8 cellular contexts compared by ENCODE assay signal in genomic region chr22:46737976-46738641, GRCh38. TPM values are rescaled to one million over a fixed set of nuclear protein-coding genes. Genes with fewer than 3 reads are reported as not detected.
A peak's percentile ranks its signal among the peaks of the same experiment; 100 is the strongest.
DNase-seq lines count a peak whose midpoint lies in the region; ATAC-seq and TF ChIP-seq lines count a peak whose summit lies in the region.

Gene CERK (minus strand): TSS chr22:46738252. CDS start chr22:46738148, 104 bp downstream.

- H3K4me2 ChIP-seq in GM23248 (ENCODE audit: unreplicated experiment) = peak within 1 kb of the TSS; percentile 90

- H3F3A ChIP-seq in GM23248 (ENCODE audit: insufficient read depth) = no peaks in the 10 kb centered on the region

- peak; percentile 58 to 77 (median 67) for ATAC-seq in right lobe of liver

- peak within 1 kb of the TSS; percentile 30 for H3K27ac Mint-ChIP-seq in Calu3 (ENCODE audit: unreplicated experiment)
- peak within 1 kb of the TSS; percentile 100 for H3K27ac Mint-ChIP-seq in activated CD4-positive, alpha-beta memory T cell treated with anti-CD3 and anti-CD28 coated beads, Interleukin-2, amount 10 ng/mL, durations not matched to agents 7 days and 5 days

- BruUV-seq in Calu3 (replicated peaks; lab: Mats Ljungman, UMichigan) = no TSS peak

- H3K4me3 ChIP-seq in GM23248 (peak within 1 kb of the TSS; percentile 69), ectodermal cell (ENCODE audit: insufficient read depth, low read depth, low read length) (peak within 1 kb of the TSS; percentile 54), right lobe of liver (peak within 1 kb of the TSS; percentile 82 to 86 (median 86))

- intact Hi-C loops in Calu3 (cut with micrococcal nuclease; ENCODE audit: unreplicated experiment) (loop anchor here (2.0 to 5.0 kb wide), 2 partner anchors 34 to 65 kb away; no protein-coding TSS in a partner anchor), right lobe of liver (cut with DNase I) (no loop called here)

- CTCF ChIA-PET in Calu3 (lab: Charles Lee) = interaction anchor here (0.9 to 2.7 kb wide), 6 partner anchors 11 to 65 kb away, joined by 5 to 20 read pairs (median 7); partner anchors contain the start of gene TBC1D22A
- CTCF ChIA-PET in activated CD4-positive, alpha-beta memory T cell treated with anti-CD3 and anti-CD28 coated beads, Interleukin-2, amount 10 ng/mL, durations not matched to agents 7 days and 5 days (lab: Charles Lee) = interaction anchor here (1.2 to 1.6 kb wide), 2 partner anchors 11 to 25 kb away, joined by 4 to 8 read pairs; partner anchors contain the start of gene TBC1D22A

- no peaks in the 10 kb centered on the region for H3K36me3 ChIP-seq in GM23248 (ENCODE audit: low read depth)
- no peaks in the 10 kb centered on the region for H3K36me3 ChIP-seq in ectodermal cell (ENCODE audit: control insufficient read depth, insufficient read depth, low read length)
- peaks cover 0 to 2% (median 0%) of the 10 kb centered on the region in 4 donors for H3K36me3 ChIP-seq in right lobe of liver

- DNase-seq in Calu3 (peak; percentile 70), GM23248 (peak; percentile 72), NCI-H226 (peak; percentile 55), right lobe of liver (peak; percentile 78 to 86 (median 83)), NCI-H510A (lab: John Stamatoyannopoulos, UW) (no peak)
- DNase-seq in activated CD4-positive, alpha-beta memory T cell treated with anti-CD3 and anti-CD28 coated beads, Interleukin-2, amount 10 ng/mL, durations not matched to agents 7 days and 5 days = peak; percentile 73
- DNase-seq in stimulated activated CD4-positive, alpha-beta T cell treated with anti-CD3 and anti-CD28 coated beads, Interleukin-4, amount 100 ng/mL, for 24 hours = peak; percentile 60

- peaks cover 52% of the 10 kb centered on the region for H3K79me2 ChIP-seq in GM23248 (ENCODE audit: insufficient read depth)

- H3K27me3 ChIP-seq in GM23248 (replicated peaks; ENCODE audit: insufficient read depth) = no peaks in the 10 kb centered on the region
- H3K27me3 ChIP-seq in ectodermal cell (ENCODE audit: control insufficient read depth, insufficient read depth, low read length, poor library complexity, severe bottlenecking) = peaks cover 4% of the 10 kb centered on the region
- no peaks in the 10 kb centered on the region for H3K27me3 ChIP-seq in right lobe of liver

- peaks cover 40% of the 10 kb centered on the region for H3K36me3 Mint-ChIP-seq in Calu3 (ENCODE audit: insufficient read depth, unreplicated experiment)
- H3K36me3 Mint-ChIP-seq in activated CD4-positive, alpha-beta memory T cell treated with anti-CD3 and anti-CD28 coated beads, Interleukin-2, amount 10 ng/mL, durations not matched to agents 7 days and 5 days (ENCODE audit: low read depth) = peaks cover 30% of the 10 kb centered on the region

- peak within 1 kb of the TSS; percentile 85 for H3K9ac ChIP-seq in GM23248

- H3K9me2 ChIP-seq in GM23248 (ENCODE audit: insufficient read depth) = no peaks in the 10 kb centered on the region

- H3K9me3 ChIP-seq in GM23248 (ENCODE audit: low read depth) (no peaks in the 10 kb centered on the region), ectodermal cell (ENCODE audit: control insufficient read depth, low read length) (no peaks in the 10 kb centered on the region), right lobe of liver (no peaks in the 10 kb centered on the region)

- H3K27me3 Mint-ChIP-seq in Calu3 (ENCODE audit: unreplicated experiment) = no peaks in the 10 kb centered on the region
- no peaks in the 10 kb centered on the region for H3K27me3 Mint-ChIP-seq in activated CD4-positive, alpha-beta memory T cell treated with anti-CD3 and anti-CD28 coated beads, Interleukin-2, amount 10 ng/mL, durations not matched to agents 7 days and 5 days

- peak within 1 kb of the TSS; percentile 83 for H3K4me3 Mint-ChIP-seq in Calu3 (ENCODE audit: low read depth, unreplicated experiment)
- H3K4me3 Mint-ChIP-seq in activated CD4-positive, alpha-beta memory T cell treated with anti-CD3 and anti-CD28 coated beads, Interleukin-2, amount 10 ng/mL, durations not matched to agents 7 days and 5 days = peak within 1 kb of the TSS; percentile 99

- in situ Hi-C loops in GM23248 (cut with MboI) = no loop called here

- H4K20me1 ChIP-seq in GM23248 (ENCODE audit: insufficient read depth) = no peaks in the 10 kb centered on the region

- no peaks in the 10 kb centered on the region for H3K9me3 Mint-ChIP-seq in Calu3 (ENCODE audit: low read depth, unreplicated experiment)
- H3K9me3 Mint-ChIP-seq in activated CD4-positive, alpha-beta memory T cell treated with anti-CD3 and anti-CD28 coated beads, Interleukin-2, amount 10 ng/mL, durations not matched to agents 7 days and 5 days = peaks cover 6% of the 10 kb centered on the region

- 0 to 2% methylated on average over 37 to 38 of the region's 99 CpGs for WGBS in GM23248 (ENCODE audit: low coverage in 1 of 2, low lambda C conversion rate in 2 of 2, missing lambda C conversion rate in 2 of 2), 2 experiments
- WGBS in ectodermal cell, 2 experiments = 1% methylated on average over 98 to 99 of the region's 99 CpGs
- 0% methylated on average over 35 of the region's 99 CpGs for WGBS in right lobe of liver (ENCODE audit: insufficient coverage, low coverage, low lambda C conversion rate, missing lambda C conversion rate)

- TF ChIP-seq CTCF in Calu3 (IDR thresholded peaks at IDR 0.05; ENCODE audit: unreplicated experiment) (peak; percentile 14), right lobe of liver (IDR thresholded peaks at IDR 0.05) (peak in 1 of 4 donors; percentile 4)

- TF ChIP-seq POLR2A in right lobe of liver (IDR thresholded peaks at IDR 0.05) = peak; percentile 84

- peak within 1 kb of the TSS; percentile 79 for H2AFZ ChIP-seq in GM23248

- POLR2A ChIA-PET in activated CD4-positive, alpha-beta memory T cell treated with anti-CD3 and anti-CD28 coated beads, Interleukin-2, amount 10 ng/mL, durations not matched to agents 7 days and 5 days (lab: Charles Lee) = interaction anchor here (1.0 to 1.8 kb wide), 3 partner anchors 12 to 25 kb away, joined by 3 to 21 read pairs (median 11); partner anchors contain the start of gene TBC1D22A

- peaks cover 36% of the 10 kb centered on the region for H3K4me1 Mint-ChIP-seq in Calu3 (ENCODE audit: low read depth, unreplicated experiment)
- peaks cover 42% of the 10 kb centered on the region for H3K4me1 Mint-ChIP-seq in activated CD4-positive, alpha-beta memory T cell treated with anti-CD3 and anti-CD28 coated beads, Interleukin-2, amount 10 ng/mL, durations not matched to agents 7 days and 5 days

- H3K27ac ChIP-seq in GM23248 = peak within 1 kb of the TSS; percentile 65
- no peak within 1 kb of the TSS for H3K27ac ChIP-seq in ectodermal cell (ENCODE audit: insufficient read depth, low read depth, low read length, poor library complexity, severe bottlenecking)
- peak within 1 kb of the TSS; percentile 73 to 90 (median 87) for H3K27ac ChIP-seq in right lobe of liver

- H3K4me1 ChIP-seq in GM23248 (ENCODE audit: insufficient read depth) = peaks cover 18% of the 10 kb centered on the region
- H3K4me1 ChIP-seq in ectodermal cell (ENCODE audit: control insufficient read depth, insufficient read depth, low read length) = peaks cover 22% of the 10 kb centered on the region
- peaks cover 0 to 69% (median 35%) of the 10 kb centered on the region in 4 donors for H3K4me1 ChIP-seq in right lobe of liver

RNA-seq across cellular contexts. Expression of gene CERK, which starts in this region (rescaled TPM):
- 20.3 and 25.0 TPM in 2 replicates for total RNA-seq in Calu3 (2022)
- 45.1 and 45.4 TPM in 2 replicates for total RNA-seq in GM23248 (2014; rRNA removed; shearing (Covaris generic))
- 24.3 and 25.3 TPM in 2 replicates for polyA plus RNA-seq in GM23248 (2016; fragmentation: Nextera tagmentation; extraction: Ambion mirVana)
- 10 to 100 TPM; 68.7 to 73.4 TPM for total RNA-seq in activated CD4-positive, alpha-beta memory T cell treated with anti-CD3 and anti-CD28 coated beads, Interleukin-2, amount 10 ng/mL, durations not matched to agents 7 days and 5 days
- 61.5 TPM for polyA plus RNA-seq in ectodermal cell (2013, experiment 1 of 4)
- polyA plus RNA-seq in ectodermal cell (2013, experiment 2 of 4) = 58.5 TPM
- polyA plus RNA-seq in ectodermal cell (2013, experiment 3 of 4) = 46.6 TPM
- polyA plus RNA-seq in ectodermal cell (2013, experiment 4 of 4) = 52.4 TPM
- 10 to 100 TPM in 5 of 6 experiments, 1 to 10 TPM in 1; 9.6 to 27.5 (median 18.5) TPM for total RNA-seq in right lobe of liver
